9 cellular contexts compared by ENCODE assay signal in the genomic region with DNA sequence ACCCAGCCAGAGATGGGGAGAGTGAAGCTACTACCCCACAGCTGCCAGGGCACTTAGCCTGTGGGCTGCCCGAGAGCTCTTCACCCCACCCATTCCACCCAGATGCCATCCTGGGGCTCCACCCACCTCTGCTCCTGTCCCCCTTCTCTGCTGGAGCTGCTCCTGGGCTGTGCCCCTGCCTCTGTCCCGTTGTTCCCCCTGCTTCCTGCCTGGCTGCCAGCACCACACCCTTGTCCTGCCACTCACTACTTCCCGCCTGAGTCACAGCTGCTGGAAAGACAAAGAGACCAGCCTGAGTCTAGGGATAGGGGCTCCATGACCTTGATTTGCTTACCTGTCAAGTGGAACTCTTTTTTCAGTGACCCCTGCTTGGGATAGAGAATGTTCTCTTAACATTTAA. TPM values are rescaled to one million over a fixed set of nuclear protein-coding genes. Genes with fewer than 3 reads are reported as not detected.
DNase-seq lines count a peak whose midpoint lies in the region; ATAC-seq lines count a peak whose summit lies in the region.
"Had no signal": no experiment of that assay in that cellular context is flagged by ENCODE, and none has a peak within 500 bp of the region (broad histone marks: within the 10 kb centered on the region; RNA-seq: fewer than 3 reads in every experiment).

No MANE protein-coding gene starts in this region.

- H3K27me3 Mint-ChIP-seq in IgD-negative memory B cell: no peaks in the 10 kb centered on the region
- no peaks in the 10 kb centered on the region for H3K27me3 Mint-ChIP-seq in activated naive CD8-positive, alpha-beta T cell treated with anti-CD3 and anti-CD28 coated beads for 36 hours
- H3K27me3 Mint-ChIP-seq in immature natural killer cell (ENCODE audit: low read depth in 3 of 3): peaks cover 3 to 11% (median 3%) of the 10 kb centered on the region in 3 donors
- no peaks in the 10 kb centered on the region for H3K27me3 Mint-ChIP-seq in stimulated activated memory B cell treated with anti-CD40 and anti-IgM and Interleukin-4, amounts not matched to agents 10 μg/mL and 1 μg/mL and 100 μg/mL, for 72 hours

- ATAC-seq in stimulated activated memory B cell treated with anti-CD40 and anti-IgM and Interleukin-4, amounts not matched to agents 10 μg/mL and 1 μg/mL and 100 μg/mL, for 72 hours: no peak

- in situ Hi-C loops in KBM-7 (cut with MboI; ENCODE audit: low pct_unique_long_range_greater_than_20kb, low sequenced_read_pairs): no loop called here

- DNase-seq in activated naive CD8-positive, alpha-beta T cell treated with anti-CD3 and anti-CD28 coated beads for 36 hours: no peak
- no peak for DNase-seq in immature natural killer cell
- DNase-seq in KBM-7: no peak
- DNase-seq in mucosa of gallbladder (ENCODE audit: low spot score): no peak
- DNase-seq in NCI-H1048 (lab: John Stamatoyannopoulos, UW): no peak
- DNase-seq: nucleus accumbens had no signal

- H3K4me1 Mint-ChIP-seq in IgD-negative memory B cell (peaks cover 21 to 48% (median 38%) of the 10 kb centered on the region in 3 donors), immature natural killer cell (peaks cover 72 to 78% of the 10 kb centered on the region in 2 donors)
- H3K4me1 Mint-ChIP-seq in activated naive CD8-positive, alpha-beta T cell treated with anti-CD3 and anti-CD28 coated beads for 36 hours: peaks cover 50% of the 10 kb centered on the region
- H3K4me1 Mint-ChIP-seq in stimulated activated memory B cell treated with anti-CD40 and anti-IgM and Interleukin-4, amounts not matched to agents 10 μg/mL and 1 μg/mL and 100 μg/mL, for 72 hours: peaks cover 82% of the 10 kb centered on the region

- H3K36me3 Mint-ChIP-seq in IgD-negative memory B cell: no peaks in the 10 kb centered on the region
- peaks cover 2% of the 10 kb centered on the region for H3K36me3 Mint-ChIP-seq in activated naive CD8-positive, alpha-beta T cell treated with anti-CD3 and anti-CD28 coated beads for 36 hours
- no peaks in the 10 kb centered on the region for H3K36me3 Mint-ChIP-seq in immature natural killer cell
- peaks cover 18% of the 10 kb centered on the region for H3K36me3 Mint-ChIP-seq in stimulated activated memory B cell treated with anti-CD40 and anti-IgM and Interleukin-4, amounts not matched to agents 10 μg/mL and 1 μg/mL and 100 μg/mL, for 72 hours

- no peaks in the 10 kb centered on the region for H3K9me3 Mint-ChIP-seq in IgD-negative memory B cell
- H3K9me3 Mint-ChIP-seq in activated naive CD8-positive, alpha-beta T cell treated with anti-CD3 and anti-CD28 coated beads for 36 hours: no peaks in the 10 kb centered on the region
- no peaks in the 10 kb centered on the region for H3K9me3 Mint-ChIP-seq in immature natural killer cell
- H3K9me3 Mint-ChIP-seq in stimulated activated memory B cell treated with anti-CD40 and anti-IgM and Interleukin-4, amounts not matched to agents 10 μg/mL and 1 μg/mL and 100 μg/mL, for 72 hours: no peaks in the 10 kb centered on the region

- H3K27ac Mint-ChIP-seq in IgD-negative memory B cell: peak overlapping the region in 2 of 3 donors; percentile 41 to 88
- peak overlapping the region; percentile 78 for H3K27ac Mint-ChIP-seq in activated naive CD8-positive, alpha-beta T cell treated with anti-CD3 and anti-CD28 coated beads for 36 hours
- peak overlapping the region; percentile 86 to 98 (median 90) for H3K27ac Mint-ChIP-seq in immature natural killer cell
- H3K27ac Mint-ChIP-seq in stimulated activated memory B cell treated with anti-CD40 and anti-IgM and Interleukin-4, amounts not matched to agents 10 μg/mL and 1 μg/mL and 100 μg/mL, for 72 hours: peak overlapping the region; percentile 57

- H3K4me3 Mint-ChIP-seq in IgD-negative memory B cell (peak overlapping the region in 1 of 4 donors; percentile 75), immature natural killer cell (peak overlapping the region in 3 of 5 donors; percentile 2 to 59 (median 38))
- H3K4me3 Mint-ChIP-seq in activated naive CD8-positive, alpha-beta T cell treated with anti-CD3 and anti-CD28 coated beads for 36 hours: no peak overlapping the region
- no peak overlapping the region for H3K4me3 Mint-ChIP-seq in stimulated activated memory B cell treated with anti-CD40 and anti-IgM and Interleukin-4, amounts not matched to agents 10 μg/mL and 1 μg/mL and 100 μg/mL, for 72 hours

RNA-seq across cellular contexts. Expression of gene GNAI2, which starts 12.4 kb away (rescaled TPM):
- polyA plus RNA-seq in IgD-negative memory B cell (689 TPM), immature natural killer cell (100 to 1,000 TPM; 550 to 903 (median 902) TPM)
- 100 to 1,000 TPM; 211 to 217 TPM for total RNA-seq in activated naive CD8-positive, alpha-beta T cell treated with anti-CD3 and anti-CD28 coated beads for 36 hours
- total RNA-seq in mucosa of gallbladder: 261 TPM

RNA-seq across cellular contexts. Expression of gene SEMA3B, which starts 20.6 kb away (rescaled TPM):
- polyA plus RNA-seq in IgD-negative memory B cell (not detected), immature natural killer cell (not detected)
- 1 to 10 TPM; 1.2 to 1.6 TPM for total RNA-seq in activated naive CD8-positive, alpha-beta T cell treated with anti-CD3 and anti-CD28 coated beads for 36 hours
- 87.0 TPM for total RNA-seq in mucosa of gallbladder

RNA-seq across cellular contexts. Expression of gene LSMEM2, which starts 30.5 kb away (rescaled TPM):
- 0.30 TPM for polyA plus RNA-seq in IgD-negative memory B cell
- total RNA-seq in activated naive CD8-positive, alpha-beta T cell treated with anti-CD3 and anti-CD28 coated beads for 36 hours: not detected
- polyA plus RNA-seq in immature natural killer cell: not detected
- 0.95 TPM for total RNA-seq in mucosa of gallbladder
- total RNA-seq: RPMI7951 had no signal

RNA-seq across cellular contexts. Expression of gene SLC38A3, which starts 43.3 kb away (rescaled TPM):
- polyA plus RNA-seq in IgD-negative memory B cell (not detected), immature natural killer cell (not detected)
- total RNA-seq in activated naive CD8-positive, alpha-beta T cell treated with anti-CD3 and anti-CD28 coated beads for 36 hours: under 1 TPM in 1 of 2 experiments, not detected in 1; 0.18 TPM
- 2.2 TPM for total RNA-seq in mucosa of gallbladder
- total RNA-seq: RPMI7951 had no signal

RNA-seq across cellular contexts. Expression of gene IFRD2, which starts 43.8 kb away (rescaled TPM):
- 58.6 TPM for polyA plus RNA-seq in IgD-negative memory B cell
- total RNA-seq in activated naive CD8-positive, alpha-beta T cell treated with anti-CD3 and anti-CD28 coated beads for 36 hours: 100 to 1,000 TPM; 177 to 182 TPM
- 10 to 100 TPM; 38.0 to 54.3 (median 51.3) TPM for polyA plus RNA-seq in immature natural killer cell
- total RNA-seq in mucosa of gallbladder: 74.8 TPM

Comparison
In these comparisons a context has a peak if more than half of its experiments do, and no peak if none do; other contexts are left out.
1. H3K4me3 Mint-ChIP-seq: peak in immature natural killer cell (3 of 5); none in activated naive CD8-positive, alpha-beta T cell treated with anti-CD3 and anti-CD28 coated beads for 36 hours (single experiment) and stimulated activated memory B cell treated with anti-CD40 and anti-IgM and Interleukin-4, amounts not matched to agents 10 μg/mL and 1 μg/mL and 100 μg/mL, for 72 hours (single experiment).
2. RNA of gene SEMA3B, which starts 20.6 kb away (total RNA-seq): 87.0 TPM in mucosa of gallbladder (single experiment); 1.2 to 1.6 TPM in activated naive CD8-positive, alpha-beta T cell treated with anti-CD3 and anti-CD28 coated beads for 36 hours; every median in the first group is over 10 times any median in the second.
3. Peak in every context shown above with its lines, with median percentiles within 50 percentile points of each other: H3K27ac Mint-ChIP-seq.